Comparison of ENCODE assay signal across 8 cellular contexts in the genomic region with DNA sequence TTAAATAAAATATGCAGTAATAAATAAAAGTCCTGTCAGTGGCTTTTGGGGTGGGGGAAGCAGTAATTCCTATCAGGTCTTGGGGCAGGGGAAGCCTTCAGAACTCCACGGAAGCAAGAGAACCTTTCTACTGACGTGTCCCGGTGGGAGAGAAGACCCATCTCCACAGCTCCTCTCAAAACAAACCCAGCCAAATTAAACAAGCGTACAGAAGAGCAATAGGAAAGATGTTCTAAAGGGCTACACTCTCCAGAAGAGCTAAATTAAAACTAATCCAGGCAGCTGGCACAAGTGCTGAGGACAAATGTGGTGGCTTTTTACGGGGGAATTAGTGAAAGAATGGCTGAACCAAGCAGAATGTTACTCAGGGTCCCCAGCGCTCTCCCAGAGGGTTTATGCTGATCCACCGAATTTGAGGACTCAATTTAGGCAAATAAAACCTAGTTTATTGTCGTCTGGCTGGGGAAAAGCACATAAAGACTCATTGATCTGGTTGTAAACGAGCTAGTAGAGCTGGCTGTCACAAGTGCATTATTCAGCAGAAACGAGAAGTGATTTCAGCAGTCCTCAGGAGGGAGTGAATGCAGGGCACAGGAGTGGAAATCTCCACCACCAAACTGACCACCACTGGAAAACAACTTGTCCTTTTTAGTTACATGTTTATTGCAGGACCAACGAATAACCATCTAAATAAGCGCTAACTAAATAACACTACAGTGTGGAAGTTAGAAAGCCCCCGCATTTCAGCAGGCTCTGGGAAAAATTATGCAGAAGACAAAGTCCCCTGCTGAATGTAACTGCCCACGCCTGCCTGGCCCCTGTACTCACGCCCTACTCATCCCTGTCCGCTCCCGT. TPM values are rescaled to one million over a fixed set of nuclear protein-coding genes. Genes with fewer than 3 reads are reported as not detected.
A peak's percentile ranks its signal among the peaks of the same experiment; 100 is the strongest.
DNase-seq lines count a peak whose midpoint lies in the region; ATAC-seq and FAIRE-seq lines count a peak whose summit lies in the region.

No MANE protein-coding gene starts in this region.

- DNase-seq in DMS153 treated with DMSO at 0.1 percent for 48 hours (lab: John Stamatoyannopoulos, UW; ENCODE audit: unreplicated experiment) = peak; percentile 29
- peak; percentile 20 for DNase-seq in NCI-H1436 (lab: John Stamatoyannopoulos, UW)
- peak; percentile 35 for DNase-seq in occipital lobe (lab: John Stamatoyannopoulos, UW)
- DNase-seq in RCC 7860 (ENCODE audit: low spot score) = no peak
- DNase-seq in activated T-cell treated with anti-CD3 and anti-CD28 coated beads, Interleukin-2, amount 50 U/mL, for 4 hours = no peak
- DNase-seq in AML-193 (lab: John Stamatoyannopoulos, UW) = no peak
- no peak for DNase-seq in NCI-H510A treated with DMSO at 0.1 percent for 48 hours (lab: John Stamatoyannopoulos, UW)

- H3K36me3 Mint-ChIP-seq in activated T-cell treated with anti-CD3 and anti-CD28 coated beads, Interleukin-2, amount 50 U/mL, for 4 hours (ENCODE audit: insufficient read depth) = no peaks in the 10 kb centered on the region

- FAIRE-seq in RCC 7860 (lab: Jason Lieb, UNC) = no peak

- no peak for ATAC-seq in activated T-cell treated with anti-CD3 and anti-CD28 coated beads, Interleukin-2, amount 50 U/mL, for 4 hours

- H3K9me3 Mint-ChIP-seq in activated T-cell treated with anti-CD3 and anti-CD28 coated beads, Interleukin-2, amount 50 U/mL, for 4 hours = no peaks in the 10 kb centered on the region

- no peaks in the 10 kb centered on the region for H3K4me1 Mint-ChIP-seq in activated T-cell treated with anti-CD3 and anti-CD28 coated beads, Interleukin-2, amount 50 U/mL, for 4 hours (ENCODE audit: low read depth)

- peak overlapping the region; percentile 69 for H3K27ac ChIP-seq in cingulate gyrus (ENCODE audit: low read depth, low read length)

- no peak overlapping the region for H3K4me3 Mint-ChIP-seq in activated T-cell treated with anti-CD3 and anti-CD28 coated beads, Interleukin-2, amount 50 U/mL, for 4 hours

- H3K27me3 Mint-ChIP-seq in activated T-cell treated with anti-CD3 and anti-CD28 coated beads, Interleukin-2, amount 50 U/mL, for 4 hours (ENCODE audit: low read depth) = peaks cover 6% of the 10 kb centered on the region

RNA-seq across cellular contexts. Expression of a gene that starts 13.5 kb away (rescaled TPM):
- total RNA-seq in occipital lobe = 1.1 TPM
- not detected for total RNA-seq in activated T-cell treated with anti-CD3 and anti-CD28 coated beads, Interleukin-2, amount 50 U/mL, for 4 hours

Comparison
In these comparisons a context has a peak if more than half of its experiments do, and no peak if none do; other contexts are left out.
1. DNase-seq: peak in DMS153 treated with DMSO at 0.1 percent for 48 hours (single experiment), NCI-H1436 (single experiment) and occipital lobe (single experiment); none in RCC 7860 (single experiment), activated T-cell treated with anti-CD3 and anti-CD28 coated beads, Interleukin-2, amount 50 U/mL, for 4 hours (single experiment), AML-193 (0 of 2) and NCI-H510A treated with DMSO at 0.1 percent for 48 hours (single experiment).